Comparison of ENCODE assay signal across 1 cellular context in the genomic region with DNA sequence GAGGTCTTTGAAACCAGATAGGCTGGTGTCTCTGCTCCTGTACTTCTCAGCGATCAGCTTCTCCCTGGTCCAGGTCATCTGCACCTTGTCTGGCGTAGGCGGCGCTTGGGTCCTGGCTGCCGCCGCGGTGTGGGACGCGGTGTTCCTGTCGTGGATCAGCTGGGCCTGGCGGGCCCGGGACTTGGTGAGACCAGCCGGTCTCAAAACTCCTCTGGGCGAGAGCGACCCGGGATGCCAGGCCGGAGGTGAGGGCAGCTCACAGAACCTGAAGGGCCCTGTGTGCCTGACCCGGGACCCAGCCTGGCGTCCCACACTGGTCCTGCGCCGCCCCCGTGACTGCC.
TF ChIP-seq lines count a peak whose summit lies in the region.

No MANE protein-coding gene starts in this region.

TF ChIP-seq in SK-N-SH treated with all-trans-retinoic acid at 6 μM for 48 hours, 23 proteins besides CTCF, POLR2A, EP300 and RAD21 (continued from another document):
- no peak for TF ChIP-seq POU6F1 (CRISPR knock-in tag; IDR thresholded peaks at IDR 0.05; ENCODE audit: borderline replicate concordance, low read depth)
- TF ChIP-seq ZC3H10 (CRISPR knock-in tag; IDR thresholded peaks at IDR 0.05): no peak
- no peak for TF ChIP-seq ZNF565 (CRISPR knock-in tag; conservative IDR thresholded peaks at IDR 0.05; ENCODE audit: low read depth)
- no peak for TF ChIP-seq ZNF8 (CRISPR knock-in tag; IDR thresholded peaks at IDR 0.05)
- no peak for TF ChIP-seq ESRRG (CRISPR knock-in tag; IDR thresholded peaks at IDR 0.05)
- TF ChIP-seq BACH2 (CRISPR knock-in tag; IDR thresholded peaks at IDR 0.05; ENCODE audit: borderline replicate concordance): no peak
- TF ChIP-seq OSR1 (CRISPR knock-in tag; IDR thresholded peaks at IDR 0.05): no peak
- TF ChIP-seq ZFP30 (CRISPR knock-in tag; IDR thresholded peaks at IDR 0.05): no peak
- TF ChIP-seq RARB (CRISPR knock-in tag; IDR thresholded peaks at IDR 0.05): no peak
- no peak for TF ChIP-seq ISL1 (CRISPR knock-in tag; IDR thresholded peaks at IDR 0.05)
- no peak for TF ChIP-seq ZNF70 (CRISPR knock-in tag; IDR thresholded peaks at IDR 0.05)
- no peak for TF ChIP-seq ARNTL (CRISPR knock-in tag; IDR thresholded peaks at IDR 0.05; ENCODE audit: borderline replicate concordance, low read depth)
